In the genomic region with DNA sequence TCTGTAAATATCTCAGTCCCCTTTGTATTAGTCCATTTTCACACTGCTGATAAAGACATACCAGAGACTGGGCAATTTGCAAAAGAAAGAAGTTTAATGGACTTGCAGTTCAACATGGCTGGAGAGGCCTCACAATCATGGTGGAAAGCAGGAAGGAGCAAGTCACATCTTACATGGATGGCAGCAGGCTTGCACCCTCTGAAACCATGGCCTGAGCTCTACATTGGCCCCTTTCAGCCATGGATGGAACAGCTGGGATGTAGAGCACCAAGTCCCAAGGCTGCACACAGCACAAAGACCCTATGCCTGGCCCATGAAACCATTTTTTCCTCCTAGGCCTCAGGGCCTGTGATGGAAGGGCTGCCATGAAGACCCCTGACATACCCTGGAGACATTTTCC, we compare ENCODE assay signal across 2 cellular contexts.
DNase-seq lines count a peak whose midpoint lies in the region; ATAC-seq, FAIRE-seq and TF ChIP-seq lines count a peak whose summit lies in the region.
"Not testable (repeated sequence)": the region's sequence is repeated elsewhere in the genome, so short reads cannot be mapped to it uniquely, and the experiment has no call there.

No MANE protein-coding gene starts in this region.

- H3K79me2 ChIP-seq in K562 (ENCODE audit: control insufficient read depth, insufficient read depth, low read length): not testable (repeated sequence)

- not testable (repeated sequence) for FAIRE-seq in K562 (lab: Jason Lieb, UNC)

- intact Hi-C loops in K562 (cut with micrococcal nuclease): not testable (repeated sequence)

- H3K4me3 ChIP-seq in HEK293 (ENCODE audit: low read depth, low read length); K562: not testable (repeated sequence)

- H3K9me3 ChIP-seq in HEK293 (ENCODE audit: control insufficient read depth, insufficient read depth, low read depth, low read length); K562 (replicated peaks; ENCODE audit: control insufficient read depth, insufficient read depth, low read depth, low read length): not testable (repeated sequence)

- in situ Hi-C loops in K562 (cut with MboI): not testable (repeated sequence)

- H3K4me2 ChIP-seq in K562 (ENCODE audit: insufficient read depth, low read length): not testable (repeated sequence)

- TF ChIP-seq EP300 in K562 (IDR thresholded peaks at IDR 0.05; ENCODE audit: low read length): not testable (repeated sequence)

- not testable (repeated sequence) for DNase-seq in K562 (ENCODE audit: extremely low read depth in 1 of 4, low spot score in 3 of 4)

- POLR2A ChIA-PET in HEK293 (lab: Yijun Ruan, JAX); K562 (lab: Yijun Ruan, JAX): not testable (repeated sequence)

- H3K36me3 ChIP-seq in HEK293 (ENCODE audit: control insufficient read depth in 2 of 2, insufficient read depth in 1 of 2, low read length in 2 of 2); K562 (ENCODE audit: control insufficient read depth, insufficient read depth, low read length): not testable (repeated sequence)

- not testable (repeated sequence) for TF ChIP-seq RAD21 in K562 (CRISPR knock-in tag; conservative IDR thresholded peaks at IDR 0.05 in 1 of 2, IDR thresholded peaks at IDR 0.05 in 1 of 2)

- H4K20me1 ChIP-seq in K562 (replicated peaks; ENCODE audit: control insufficient read depth, insufficient read depth, low read length): not testable (repeated sequence)

- not testable (repeated sequence) for H3K9ac ChIP-seq in K562 (ENCODE audit: insufficient read depth in 1 of 2, low read depth in 2 of 2, low read length in 2 of 2)

- not testable (repeated sequence) for H3K9me1 ChIP-seq in K562 (ENCODE audit: control insufficient read depth, insufficient read depth, low read length)

- TF ChIP-seq CTCF in HEK293 (tag by site-specific recombination; IDR thresholded peaks at IDR 0.05); K562 (IDR thresholded peaks at IDR 0.05 in 2 of 3, conservative IDR thresholded peaks at IDR 0.05 in 1 of 3; ENCODE audit: insufficient read depth in 2 of 3, low read depth in 1 of 3, low read length in 3 of 3): not testable (repeated sequence)

- CTCF ChIA-PET in HEK293 (lab: Yijun Ruan, JAX); K562 (lab: Yijun Ruan, JAX; ENCODE audit: low intra/inter-chr PET ratio): not testable (repeated sequence)

- H3K27me3 ChIP-seq in K562 (ENCODE audit: control insufficient read depth in 2 of 2, insufficient read depth in 2 of 2, low read length in 2 of 2): not testable (repeated sequence)

- not testable (repeated sequence) for H3K4me1 ChIP-seq in HEK293 (ENCODE audit: control insufficient read depth, insufficient read depth, low read length); K562 (replicated peaks in 1 of 2; ENCODE audit: control insufficient read depth in 2 of 2, insufficient read depth in 2 of 2, low read length in 2 of 2)

- H3K27ac ChIP-seq in HEK293 (ENCODE audit: extremely low read depth, low read depth, low read length); K562 (ENCODE audit: extremely low read depth, low read depth, low read length): not testable (repeated sequence)

- BruUV-seq in K562 (replicated peaks; lab: Mats Ljungman, UMichigan): not testable (repeated sequence)

- not testable (repeated sequence) for H2AFZ ChIP-seq in K562 (ENCODE audit: low read depth, low read length)

- ATAC-seq in K562: not testable (repeated sequence)

- TF ChIP-seq POLR2A in K562 (conservative IDR thresholded peaks at IDR 0.05): not testable (repeated sequence)

TF ChIP-seq in HEK293, 187 proteins besides CTCF, POLR2A, EP300 and RAD21:
- peak; percentile 86 for TF ChIP-seq ZNF585B (tag by site-specific recombination; IDR thresholded peaks at IDR 0.05)

TF ChIP-seq in K562, 482 proteins besides CTCF, POLR2A, EP300 and RAD21:
- TF ChIP-seq ZNF431 (CRISPR knock-in tag; IDR thresholded peaks at IDR 0.05) (peak; percentile 95), ZFP36 (IDR thresholded peaks at IDR 0.05; ENCODE audit: low read depth, low read length, partially characterized antibody) (peak; percentile 17)
